Comparison of ENCODE assay signal across 12 cellular contexts in the genomic region with DNA sequence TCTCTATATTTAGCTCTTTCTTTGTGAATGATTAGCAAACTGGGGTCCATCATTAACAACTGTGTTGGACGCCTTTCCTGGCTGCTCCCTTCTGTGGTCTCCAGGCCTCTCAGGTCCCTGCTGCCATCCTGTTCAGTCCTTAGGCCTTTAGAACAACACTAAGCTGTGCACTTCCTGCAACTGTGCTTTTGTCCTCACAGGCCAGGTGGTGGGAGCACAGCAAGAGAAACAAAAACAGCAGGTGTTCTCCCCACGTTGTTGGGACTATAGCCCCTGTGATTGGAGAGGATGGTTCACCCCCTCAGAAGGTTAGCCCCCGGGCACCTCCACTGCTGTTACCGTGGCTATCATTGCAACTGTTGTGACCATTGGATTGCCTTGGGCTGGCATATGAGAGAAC. TPM values are rescaled to one million over a fixed set of nuclear protein-coding genes. Genes with fewer than 3 reads are reported as not detected.
DNase-seq lines count a peak whose midpoint lies in the region; ATAC-seq and TF ChIP-seq lines count a peak whose summit lies in the region.
"Had no signal": no experiment of that assay in that cellular context is flagged by ENCODE, and none has a peak within 500 bp of the region (broad histone marks: within the 10 kb centered on the region; RNA-seq: fewer than 3 reads in every experiment).

No MANE protein-coding gene starts in this region.

- no TSS peak for BruUV-seq in OCI-LY7 (replicated peaks; lab: Mats Ljungman, UMichigan)

- H3K79me2 ChIP-seq in DND-41 (ENCODE audit: insufficient read depth, low read length) = no peaks in the 10 kb centered on the region
- no peaks in the 10 kb centered on the region for H3K79me2 ChIP-seq in OCI-LY7 (ENCODE audit: insufficient read depth, low read depth, low read length)

- H3K4me1 ChIP-seq in DND-41 (ENCODE audit: insufficient read depth, low read length) = peaks cover 22% of the 10 kb centered on the region
- H3K4me1 ChIP-seq in OCI-LY7 (ENCODE audit: insufficient read depth, low read length, poor library complexity, severe bottlenecking) = peaks cover 26% of the 10 kb centered on the region

- no peaks in the 10 kb centered on the region for H4K20me1 ChIP-seq in DND-41 (ENCODE audit: insufficient read depth, low read length)
- H4K20me1 ChIP-seq in OCI-LY7 (ENCODE audit: insufficient read depth, low read length) = no peaks in the 10 kb centered on the region

- TF ChIP-seq CTCF in DND-41 (IDR thresholded peaks at IDR 0.05; ENCODE audit: borderline replicate concordance, extremely low read depth, low read length, poor library complexity, severe bottlenecking) = peak; percentile 9
- no peak for TF ChIP-seq CTCF in OCI-LY7 (conservative IDR thresholded peaks at IDR 0.05; ENCODE audit: low read length)

- no peaks in the 10 kb centered on the region for H3K9me3 ChIP-seq in DND-41 (ENCODE audit: insufficient read depth, low read length, severe bottlenecking)
- no peaks in the 10 kb centered on the region for H3K9me3 ChIP-seq in OCI-LY7 (ENCODE audit: low read length)
- H3K9me3 ChIP-seq: body of pancreas had no signal

- intact Hi-C loops in OCI-LY7 (cut with micrococcal nuclease; ENCODE audit: unreplicated experiment) = loop anchor here (1.0 kb wide), 2 partner anchors 13 to 39 kb away; no protein-coding TSS in a partner anchor

- H2AFZ ChIP-seq in DND-41 (ENCODE audit: low read depth, low read length) (peak overlapping the region; percentile 58), OCI-LY7 (ENCODE audit: low read length) (peak overlapping the region; percentile 88)

- H3K36me3 ChIP-seq in DND-41 (ENCODE audit: insufficient read depth, low read length) (no peaks in the 10 kb centered on the region), OCI-LY7 (ENCODE audit: insufficient read depth, low read length) (no peaks in the 10 kb centered on the region)

- H3K27ac ChIP-seq in DND-41 (ENCODE audit: low read length) = peak overlapping the region; percentile 72
- H3K27ac ChIP-seq in OCI-LY7 (ENCODE audit: low read depth, low read length, poor library complexity, severe bottlenecking) = peak overlapping the region; percentile 82
- H3K27ac ChIP-seq: body of pancreas, dorsolateral prefrontal cortex, HL-60, SK-N-MC had no signal

- H3K27me3 ChIP-seq in DND-41 (ENCODE audit: insufficient read depth, low read length, poor library complexity) = no peaks in the 10 kb centered on the region
- H3K27me3 ChIP-seq: body of pancreas had no signal

- CTCF ChIA-PET in OCI-LY7 (lab: Charles Lee; ENCODE audit: unreplicated experiment) = interaction anchor here (1.0 kb wide), 2 partner anchors 21 to 48 kb away, joined by 3 read pairs; no protein-coding TSS in a partner anchor
- CTCF ChIA-PET in HEK293T (lab: Yijun Ruan, JAX) = no interaction called here

- H3K9ac ChIP-seq in DND-41 (ENCODE audit: low read depth, low read length) = peak overlapping the region; percentile 23

- DNase-seq in DND-41 = peak; percentile 61
- peak; percentile 95 for DNase-seq in OCI-LY7 (ENCODE audit: low spot score)
- DNase-seq in MV-4-11 (lab: John Stamatoyannopoulos, UW) = no peak
- DNase-seq in HEK293T (ENCODE audit: extremely low spot score) = no peak
- DNase-seq: body of pancreas, dorsolateral prefrontal cortex had no signal

- POLR2A ChIA-PET in OCI-LY7 (lab: Charles Lee) (interaction anchor here (0.5 to 2.8 kb wide), 17 partner anchors 22 to 1063 kb away, joined by 3 to 21 read pairs (median 3); partner anchors contain the start of gene CLINT1), HEK293T (lab: Yijun Ruan, JAX) (no interaction called here)

- no peak overlapping the region for H3K4me3 ChIP-seq in DND-41 (ENCODE audit: low read depth in 1 of 2, low read length in 2 of 2)
- no peak overlapping the region for H3K4me3 ChIP-seq in OCI-LY7 (ENCODE audit: low read depth, low read length, poor library complexity, severe bottlenecking)
- H3K4me3 ChIP-seq: body of pancreas, dorsolateral prefrontal cortex, SK-N-MC had no signal

- H3K9me2 ChIP-seq in OCI-LY7 (ENCODE audit: insufficient read depth, low read length) = no peaks in the 10 kb centered on the region

- H3K4me2 ChIP-seq in DND-41 (ENCODE audit: insufficient read depth, low read length) = peak overlapping the region; percentile 8; the same call in 1 of the 2 replicates
- peak overlapping the region; percentile 54 for H3K4me2 ChIP-seq in OCI-LY7 (ENCODE audit: low read length)

- ATAC-seq in DND-41 (ENCODE audit: insufficient read depth, low read depth) = peak; percentile 94
- peak; percentile 82 for ATAC-seq in GM19395 (IDR thresholded peaks at IDR 0.05; ENCODE audit: unreplicated experiment)
- ATAC-seq in HG03354 (IDR thresholded peaks at IDR 0.05; ENCODE audit: poor library complexity, severe bottlenecking, unreplicated experiment) = peak; percentile 88
- ATAC-seq in GM18517 (IDR thresholded peaks at IDR 0.05; ENCODE audit: unreplicated experiment) = no peak
- ATAC-seq in HG03280 (IDR thresholded peaks at IDR 0.05; ENCODE audit: unreplicated experiment) = no peak
- ATAC-seq: body of pancreas had no signal

TF ChIP-seq in HEK293T, 16 proteins besides CTCF, POLR2A, EP300 and RAD21:
- TF ChIP-seq ARNT (IDR thresholded peaks at IDR 0.05) (no peak), ZNF384 (IDR thresholded peaks at IDR 0.05) (no peak), L3MBTL2 (conservative IDR thresholded peaks at IDR 0.05) (no peak), ELF4 (IDR thresholded peaks at IDR 0.05) (no peak), CTBP1 (IDR thresholded peaks at IDR 0.05; ENCODE audit: borderline replicate concordance) (no peak), LEF1 (IDR thresholded peaks at IDR 0.05; ENCODE audit: borderline replicate concordance) (no peak), TARDBP (IDR thresholded peaks at IDR 0.05) (no peak), FOXM1 (IDR thresholded peaks at IDR 0.05; ENCODE audit: borderline replicate concordance) (no peak), FOXA1 (IDR thresholded peaks at IDR 0.05) (no peak), SP1 (IDR thresholded peaks at IDR 0.05) (no peak), BHLHE40 (IDR thresholded peaks at IDR 0.05; ENCODE audit: borderline replicate concordance) (no peak), NFRKB (IDR thresholded peaks at IDR 0.05) (no peak), HDGF (IDR thresholded peaks at IDR 0.05; ENCODE audit: borderline replicate concordance) (no peak)
- TF ChIP-seq, protein P1, sequence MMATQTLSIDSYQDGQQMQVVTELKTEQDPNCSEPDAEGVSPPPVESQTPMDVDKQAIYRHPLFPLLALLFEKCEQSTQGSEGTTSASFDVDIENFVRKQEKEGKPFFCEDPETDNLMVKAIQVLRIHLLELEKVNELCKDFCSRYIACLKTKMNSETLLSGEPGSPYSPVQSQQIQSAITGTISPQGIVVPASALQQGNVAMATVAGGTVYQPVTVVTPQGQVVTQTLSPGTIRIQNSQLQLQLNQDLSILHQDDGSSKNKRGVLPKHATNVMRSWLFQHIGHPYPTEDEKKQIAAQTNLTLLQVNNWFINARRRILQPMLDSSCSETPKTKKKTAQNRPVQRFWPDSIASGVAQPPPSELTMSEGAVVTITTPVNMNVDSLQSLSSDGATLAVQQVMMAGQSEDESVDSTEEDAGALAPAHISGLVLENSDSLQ (IDR thresholded peaks at IDR 0.05) = no peak

RNA-seq across cellular contexts. Expression of gene CLINT1, which starts 41.7 kb away (rescaled TPM):
- 86.1 and 107 TPM in 2 replicates for total RNA-seq in OCI-LY7 (2014; rRNA removed; shearing (Covaris generic))
- total RNA-seq in OCI-LY7 (2022) = 120 and 135 TPM in 2 replicates

Comparison
In these comparisons a context has a peak if more than half of its experiments do, and no peak if none do; other contexts are left out.
1. ATAC-seq: peak in DND-41 (single experiment), GM19395 (single experiment) and HG03354 (single experiment); none in GM18517 (single experiment) and HG03280 (single experiment).
2. DNase-seq: peak in DND-41 (single experiment) and OCI-LY7 (single experiment); none in MV-4-11 (single experiment) and HEK293T (single experiment).